Comparison of ENCODE assay signal across 1 cellular context in the genomic region with DNA sequence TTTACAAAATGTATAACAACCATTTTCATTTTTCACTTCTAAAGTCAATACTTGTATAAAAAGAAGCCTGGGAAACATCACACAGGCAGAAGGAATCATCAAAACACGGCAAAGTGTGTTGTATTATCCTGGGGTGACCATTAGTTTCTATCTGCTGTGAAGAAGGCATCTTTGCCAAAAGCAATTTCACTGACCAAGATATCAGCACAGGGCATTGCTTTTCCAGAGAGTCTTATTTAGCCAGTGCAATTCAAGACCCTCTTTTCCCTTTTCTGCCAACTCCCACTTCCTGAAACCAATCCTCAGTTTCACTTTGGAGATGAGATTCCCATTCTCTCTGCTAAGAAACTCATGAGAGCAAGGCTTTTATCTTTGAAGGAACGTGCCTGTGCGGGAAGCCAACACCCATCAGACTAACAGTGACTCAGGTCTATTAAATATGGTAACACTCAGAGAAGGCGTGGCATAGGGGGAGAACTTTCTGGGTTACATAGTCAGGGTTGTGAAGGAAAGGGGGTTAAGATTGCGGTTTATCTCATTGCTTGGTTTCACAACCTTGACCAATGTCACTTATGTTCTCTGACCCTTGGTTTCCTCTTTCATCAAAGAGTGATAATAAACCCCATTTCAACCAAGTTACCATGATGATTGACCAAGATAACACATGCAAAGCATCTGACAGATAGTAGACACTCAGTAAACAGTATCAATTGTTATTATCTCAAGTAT.
A peak's percentile ranks its signal among the peaks of the same experiment; 100 is the strongest.
TF ChIP-seq lines count a peak whose summit lies in the region.

No MANE protein-coding gene starts in this region.

TF ChIP-seq in K562, 482 proteins besides CTCF, POLR2A, EP300 and RAD21 (continued from another document and continues in another):
- TF ChIP-seq, protein P1, sequence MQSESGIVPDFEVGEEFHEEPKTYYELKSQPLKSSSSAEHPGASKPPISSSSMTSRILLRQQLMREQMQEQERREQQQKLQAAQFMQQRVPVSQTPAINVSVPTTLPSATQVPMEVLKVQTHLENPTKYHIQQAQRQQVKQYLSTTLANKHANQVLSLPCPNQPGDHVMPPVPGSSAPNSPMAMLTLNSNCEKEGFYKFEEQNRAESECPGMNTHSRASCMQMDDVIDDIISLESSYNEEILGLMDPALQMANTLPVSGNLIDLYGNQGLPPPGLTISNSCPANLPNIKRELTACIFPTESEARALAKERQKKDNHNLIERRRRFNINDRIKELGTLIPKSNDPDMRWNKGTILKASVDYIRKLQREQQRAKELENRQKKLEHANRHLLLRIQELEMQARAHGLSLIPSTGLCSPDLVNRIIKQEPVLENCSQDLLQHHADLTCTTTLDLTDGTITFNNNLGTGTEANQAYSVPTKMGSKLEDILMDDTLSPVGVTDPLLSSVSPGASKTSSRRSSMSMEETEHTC (IDR thresholded peaks at IDR 0.05) = no peak
- no peak for TF ChIP-seq RBM15 (IDR thresholded peaks at IDR 0.05; ENCODE audit: insufficient read depth, low read length)
- TF ChIP-seq, protein P2, sequence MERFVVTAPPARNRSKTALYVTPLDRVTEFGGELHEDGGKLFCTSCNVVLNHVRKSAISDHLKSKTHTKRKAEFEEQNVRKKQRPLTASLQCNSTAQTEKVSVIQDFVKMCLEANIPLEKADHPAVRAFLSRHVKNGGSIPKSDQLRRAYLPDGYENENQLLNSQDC (CRISPR knock-in tag; IDR thresholded peaks at IDR 0.05) = no peak
- TF ChIP-seq MAZ (CRISPR knock-in tag; conservative IDR thresholded peaks at IDR 0.05 in 1 of 2, IDR thresholded peaks at IDR 0.05 in 1 of 2) = no peak
- peak; percentile 78 for TF ChIP-seq HDAC2 (IDR thresholded peaks at IDR 0.05)
- TF ChIP-seq, protein P3, sequence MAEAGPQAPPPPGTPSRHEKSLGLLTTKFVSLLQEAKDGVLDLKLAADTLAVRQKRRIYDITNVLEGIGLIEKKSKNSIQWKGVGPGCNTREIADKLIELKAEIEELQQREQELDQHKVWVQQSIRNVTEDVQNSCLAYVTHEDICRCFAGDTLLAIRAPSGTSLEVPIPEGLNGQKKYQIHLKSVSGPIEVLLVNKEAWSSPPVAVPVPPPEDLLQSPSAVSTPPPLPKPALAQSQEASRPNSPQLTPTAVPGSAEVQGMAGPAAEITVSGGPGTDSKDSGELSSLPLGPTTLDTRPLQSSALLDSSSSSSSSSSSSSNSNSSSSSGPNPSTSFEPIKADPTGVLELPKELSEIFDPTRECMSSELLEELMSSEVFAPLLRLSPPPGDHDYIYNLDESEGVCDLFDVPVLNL (CRISPR knock-in tag; IDR thresholded peaks at IDR 0.05; ENCODE audit: low read depth) = no peak
- TF ChIP-seq HDAC8 (tag; IDR thresholded peaks at IDR 0.05) = no peak
- TF ChIP-seq, protein P4, sequence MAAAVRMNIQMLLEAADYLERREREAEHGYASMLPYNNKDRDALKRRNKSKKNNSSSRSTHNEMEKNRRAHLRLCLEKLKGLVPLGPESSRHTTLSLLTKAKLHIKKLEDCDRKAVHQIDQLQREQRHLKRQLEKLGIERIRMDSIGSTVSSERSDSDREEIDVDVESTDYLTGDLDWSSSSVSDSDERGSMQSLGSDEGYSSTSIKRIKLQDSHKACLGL (CRISPR knock-in tag; IDR thresholded peaks at IDR 0.05; ENCODE audit: borderline replicate concordance, poor library complexity, severe bottlenecking) = no peak
- 0 out of 2 replicates have a peak, but pooled peaks have one; percentile 31 for TF ChIP-seq MBD2 (IDR thresholded peaks at IDR 0.05; ENCODE audit: borderline replicate concordance, low read depth)
- TF ChIP-seq, protein P5, sequence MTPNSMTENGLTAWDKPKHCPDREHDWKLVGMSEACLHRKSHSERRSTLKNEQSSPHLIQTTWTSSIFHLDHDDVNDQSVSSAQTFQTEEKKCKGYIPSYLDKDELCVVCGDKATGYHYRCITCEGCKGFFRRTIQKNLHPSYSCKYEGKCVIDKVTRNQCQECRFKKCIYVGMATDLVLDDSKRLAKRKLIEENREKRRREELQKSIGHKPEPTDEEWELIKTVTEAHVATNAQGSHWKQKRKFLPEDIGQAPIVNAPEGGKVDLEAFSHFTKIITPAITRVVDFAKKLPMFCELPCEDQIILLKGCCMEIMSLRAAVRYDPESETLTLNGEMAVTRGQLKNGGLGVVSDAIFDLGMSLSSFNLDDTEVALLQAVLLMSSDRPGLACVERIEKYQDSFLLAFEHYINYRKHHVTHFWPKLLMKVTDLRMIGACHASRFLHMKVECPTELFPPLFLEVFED (CRISPR knock-in tag; conservative IDR thresholded peaks at IDR 0.05) = no peak
- no peak for TF ChIP-seq HCFC1 (IDR thresholded peaks at IDR 0.05; ENCODE audit: low read depth, low read length)
- TF ChIP-seq, protein P6, sequence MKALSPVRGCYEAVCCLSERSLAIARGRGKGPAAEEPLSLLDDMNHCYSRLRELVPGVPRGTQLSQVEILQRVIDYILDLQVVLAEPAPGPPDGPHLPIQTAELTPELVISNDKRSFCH (CRISPR knock-in tag; IDR thresholded peaks at IDR 0.05) = no peak
- TF ChIP-seq, protein P6 (tag; IDR thresholded peaks at IDR 0.05) = 0 out of 2 replicates have a peak, but pooled peaks have one; percentile 35
- TF ChIP-seq, protein P7, sequence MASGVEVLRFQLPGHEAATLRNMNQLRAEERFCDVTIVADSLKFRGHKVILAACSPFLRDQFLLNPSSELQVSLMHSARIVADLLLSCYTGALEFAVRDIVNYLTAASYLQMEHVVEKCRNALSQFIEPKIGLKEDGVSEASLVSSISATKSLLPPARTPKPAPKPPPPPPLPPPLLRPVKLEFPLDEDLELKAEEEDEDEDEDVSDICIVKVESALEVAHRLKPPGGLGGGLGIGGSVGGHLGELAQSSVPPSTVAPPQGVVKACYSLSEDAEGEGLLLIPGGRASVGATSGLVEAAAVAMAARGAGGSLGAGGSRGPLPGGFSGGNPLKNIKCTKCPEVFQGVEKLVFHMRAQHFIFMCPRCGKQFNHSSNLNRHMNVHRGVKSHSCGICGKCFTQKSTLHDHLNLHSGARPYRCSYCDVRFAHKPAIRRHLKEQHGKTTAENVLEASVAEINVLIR (CRISPR knock-in tag; IDR thresholded peaks at IDR 0.05) = no peak
- TF ChIP-seq, protein P8, sequence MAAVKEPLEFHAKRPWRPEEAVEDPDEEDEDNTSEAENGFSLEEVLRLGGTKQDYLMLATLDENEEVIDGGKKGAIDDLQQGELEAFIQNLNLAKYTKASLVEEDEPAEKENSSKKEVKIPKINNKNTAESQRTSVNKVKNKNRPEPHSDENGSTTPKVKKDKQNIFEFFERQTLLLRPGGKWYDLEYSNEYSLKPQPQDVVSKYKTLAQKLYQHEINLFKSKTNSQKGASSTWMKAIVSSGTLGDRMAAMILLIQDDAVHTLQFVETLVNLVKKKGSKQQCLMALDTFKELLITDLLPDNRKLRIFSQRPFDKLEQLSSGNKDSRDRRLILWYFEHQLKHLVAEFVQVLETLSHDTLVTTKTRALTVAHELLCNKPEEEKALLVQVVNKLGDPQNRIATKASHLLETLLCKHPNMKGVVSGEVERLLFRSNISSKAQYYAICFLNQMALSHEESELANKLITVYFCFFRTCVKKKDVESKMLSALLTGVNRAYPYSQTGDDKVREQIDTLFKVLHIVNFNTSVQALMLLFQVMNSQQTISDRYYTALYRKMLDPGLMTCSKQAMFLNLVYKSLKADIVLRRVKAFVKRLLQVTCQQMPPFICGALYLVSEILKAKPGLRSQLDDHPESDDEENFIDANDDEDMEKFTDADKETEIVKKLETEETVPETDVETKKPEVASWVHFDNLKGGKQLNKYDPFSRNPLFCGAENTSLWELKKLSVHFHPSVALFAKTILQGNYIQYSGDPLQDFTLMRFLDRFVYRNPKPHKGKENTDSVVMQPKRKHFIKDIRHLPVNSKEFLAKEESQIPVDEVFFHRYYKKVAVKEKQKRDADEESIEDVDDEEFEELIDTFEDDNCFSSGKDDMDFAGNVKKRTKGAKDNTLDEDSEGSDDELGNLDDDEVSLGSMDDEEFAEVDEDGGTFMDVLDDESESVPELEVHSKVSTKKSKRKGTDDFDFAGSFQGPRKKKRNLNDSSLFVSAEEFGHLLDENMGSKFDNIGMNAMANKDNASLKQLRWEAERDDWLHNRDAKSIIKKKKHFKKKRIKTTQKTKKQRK (IDR thresholded peaks at IDR 0.05; ENCODE audit: borderline replicate concordance, low read depth, low read length) = no peak
- no peak for TF ChIP-seq SIX5 (IDR thresholded peaks at IDR 0.05; ENCODE audit: borderline replicate concordance in 1 of 2, insufficient read depth in 1 of 2, low read depth in 1 of 2, low read length in 2 of 2)
- TF ChIP-seq, protein P9, sequence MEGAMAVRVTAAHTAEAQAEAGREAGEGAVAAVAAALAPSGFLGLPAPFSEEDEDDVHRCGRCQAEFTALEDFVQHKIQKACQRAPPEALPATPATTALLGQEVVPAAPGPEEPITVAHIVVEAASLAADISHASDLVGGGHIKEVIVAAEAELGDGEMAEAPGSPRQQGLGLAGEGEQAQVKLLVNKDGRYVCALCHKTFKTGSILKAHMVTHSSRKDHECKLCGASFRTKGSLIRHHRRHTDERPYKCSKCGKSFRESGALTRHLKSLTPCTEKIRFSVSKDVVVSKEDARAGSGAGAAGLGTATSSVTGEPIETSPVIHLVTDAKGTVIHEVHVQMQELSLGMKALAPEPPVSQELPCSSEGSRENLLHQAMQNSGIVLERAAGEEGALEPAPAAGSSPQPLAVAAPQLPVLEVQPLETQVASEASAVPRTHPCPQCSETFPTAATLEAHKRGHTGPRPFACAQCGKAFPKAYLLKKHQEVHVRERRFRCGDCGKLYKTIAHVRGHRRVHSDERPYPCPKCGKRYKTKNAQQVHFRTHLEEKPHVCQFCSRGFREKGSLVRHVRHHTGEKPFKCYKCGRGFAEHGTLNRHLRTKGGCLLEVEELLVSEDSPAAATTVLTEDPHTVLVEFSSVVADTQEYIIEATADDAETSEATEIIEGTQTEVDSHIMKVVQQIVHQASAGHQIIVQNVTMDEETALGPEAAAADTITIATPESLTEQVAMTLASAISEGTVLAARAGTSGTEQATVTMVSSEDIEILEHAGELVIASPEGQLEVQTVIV (CRISPR knock-in tag; IDR thresholded peaks at IDR 0.05; ENCODE audit: borderline replicate concordance) = no peak
- TF ChIP-seq, protein P10, sequence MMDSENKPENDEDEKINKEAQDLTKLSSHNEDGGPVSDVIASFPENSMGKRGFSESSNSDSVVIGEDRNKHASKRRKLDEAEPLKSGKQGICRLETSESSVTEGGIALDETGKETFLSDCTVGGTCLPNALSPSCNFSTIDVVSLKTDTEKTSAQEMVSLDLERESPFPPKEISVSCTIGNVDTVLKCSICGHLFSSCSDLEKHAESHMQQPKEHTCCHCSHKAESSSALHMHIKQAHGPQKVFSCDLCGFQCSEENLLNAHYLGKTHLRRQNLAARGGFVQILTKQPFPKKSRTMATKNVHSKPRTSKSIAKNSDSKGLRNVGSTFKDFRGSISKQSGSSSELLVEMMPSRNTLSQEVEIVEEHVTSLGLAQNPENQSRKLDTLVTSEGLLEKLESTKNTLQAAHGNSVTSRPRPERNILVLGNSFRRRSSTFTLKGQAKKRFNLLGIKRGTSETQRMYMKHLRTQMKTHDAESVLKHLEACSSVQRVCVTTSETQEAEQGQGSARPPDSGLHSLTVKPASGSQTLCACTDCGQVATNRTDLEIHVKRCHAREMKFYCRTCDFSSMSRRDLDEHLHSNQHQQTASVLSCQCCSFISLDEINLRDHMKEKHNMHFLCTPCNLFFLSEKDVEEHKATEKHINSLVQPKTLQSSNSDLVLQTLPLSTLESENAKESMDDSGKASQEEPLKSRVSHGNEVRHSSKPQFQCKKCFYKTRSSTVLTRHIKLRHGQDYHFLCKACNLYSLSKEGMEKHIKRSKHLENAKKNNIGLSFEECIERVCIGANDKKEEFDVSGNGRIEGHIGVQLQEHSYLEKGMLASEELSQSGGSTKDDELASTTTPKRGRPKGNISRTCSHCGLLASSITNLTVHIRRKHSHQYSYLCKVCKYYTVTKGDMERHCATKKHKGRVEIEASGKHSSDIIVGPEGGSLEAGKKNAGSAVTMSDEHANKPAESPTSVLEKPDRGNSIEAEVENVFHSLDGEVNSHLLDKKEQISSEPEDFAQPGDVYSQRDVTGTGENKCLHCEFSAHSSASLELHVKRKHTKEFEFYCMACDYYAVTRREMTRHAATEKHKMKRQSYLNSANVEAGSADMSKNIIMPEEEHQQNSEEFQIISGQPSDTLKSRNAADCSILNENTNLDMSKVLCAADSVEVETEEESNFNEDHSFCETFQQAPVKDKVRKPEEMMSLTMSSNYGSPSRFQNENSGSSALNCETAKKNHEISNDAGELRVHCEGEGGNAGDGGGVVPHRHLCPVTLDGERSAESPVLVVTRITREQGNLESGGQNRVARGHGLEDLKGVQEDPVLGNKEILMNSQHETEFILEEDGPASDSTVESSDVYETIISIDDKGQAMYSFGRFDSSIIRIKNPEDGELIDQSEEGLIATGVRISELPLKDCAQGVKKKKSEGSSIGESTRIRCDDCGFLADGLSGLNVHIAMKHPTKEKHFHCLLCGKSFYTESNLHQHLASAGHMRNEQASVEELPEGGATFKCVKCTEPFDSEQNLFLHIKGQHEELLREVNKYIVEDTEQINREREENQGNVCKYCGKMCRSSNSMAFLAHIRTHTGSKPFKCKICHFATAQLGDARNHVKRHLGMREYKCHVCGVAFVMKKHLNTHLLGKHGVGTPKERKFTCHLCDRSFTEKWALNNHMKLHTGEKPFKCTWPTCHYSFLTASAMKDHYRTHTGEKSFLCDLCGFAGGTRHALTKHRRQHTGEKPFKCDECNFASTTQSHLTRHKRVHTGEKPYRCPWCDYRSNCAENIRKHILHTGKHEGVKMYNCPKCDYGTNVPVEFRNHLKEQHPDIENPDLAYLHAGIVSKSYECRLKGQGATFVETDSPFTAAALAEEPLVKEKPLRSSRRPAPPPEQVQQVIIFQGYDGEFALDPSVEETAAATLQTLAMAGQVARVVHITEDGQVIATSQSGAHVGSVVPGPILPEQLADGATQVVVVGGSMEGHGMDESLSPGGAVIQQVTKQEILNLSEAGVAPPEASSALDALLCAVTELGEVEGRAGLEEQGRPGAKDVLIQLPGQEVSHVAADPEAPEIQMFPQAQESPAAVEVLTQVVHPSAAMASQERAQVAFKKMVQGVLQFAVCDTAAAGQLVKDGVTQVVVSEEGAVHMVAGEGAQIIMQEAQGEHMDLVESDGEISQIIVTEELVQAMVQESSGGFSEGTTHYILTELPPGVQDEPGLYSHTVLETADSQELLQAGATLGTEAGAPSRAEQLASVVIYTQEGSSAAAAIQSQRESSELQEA (IDR thresholded peaks at IDR 0.05; ENCODE audit: low read depth) = no peak
- no peak for TF ChIP-seq KLF13 (tag; IDR thresholded peaks at IDR 0.05; ENCODE audit: borderline replicate concordance, low read depth)
- peak; percentile 66; the same call in 1 of the 2 replicates for TF ChIP-seq SMARCA4 (IDR thresholded peaks at IDR 0.05)
- peak; percentile 54; the same call in 1 of the 2 replicates for TF ChIP-seq MAFK (IDR thresholded peaks at IDR 0.05; ENCODE audit: low read length)
- TF ChIP-seq OTX1 (CRISPR knock-in tag; IDR thresholded peaks at IDR 0.05) = no peak
- TF ChIP-seq, protein P11, sequence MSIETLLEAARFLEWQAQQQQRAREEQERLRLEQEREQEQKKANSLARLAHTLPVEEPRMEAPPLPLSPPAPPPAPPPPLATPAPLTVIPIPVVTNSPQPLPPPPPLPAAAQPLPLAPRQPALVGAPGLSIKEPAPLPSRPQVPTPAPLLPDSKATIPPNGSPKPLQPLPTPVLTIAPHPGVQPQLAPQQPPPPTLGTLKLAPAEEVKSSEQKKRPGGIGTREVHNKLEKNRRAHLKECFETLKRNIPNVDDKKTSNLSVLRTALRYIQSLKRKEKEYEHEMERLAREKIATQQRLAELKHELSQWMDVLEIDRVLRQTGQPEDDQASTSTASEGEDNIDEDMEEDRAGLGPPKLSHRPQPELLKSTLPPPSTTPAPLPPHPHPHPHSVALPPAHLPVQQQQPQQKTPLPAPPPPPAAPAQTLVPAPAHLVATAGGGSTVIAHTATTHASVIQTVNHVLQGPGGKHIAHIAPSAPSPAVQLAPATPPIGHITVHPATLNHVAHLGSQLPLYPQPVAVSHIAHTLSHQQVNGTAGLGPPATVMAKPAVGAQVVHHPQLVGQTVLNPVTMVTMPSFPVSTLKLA (conservative IDR thresholded peaks at IDR 0.05) = no peak; a peak in 1 of 4 replicates
- no peak for TF ChIP-seq SAFB (IDR thresholded peaks at IDR 0.05; ENCODE audit: borderline replicate concordance, low read depth, low read length)
- TF ChIP-seq COPS2 (conservative IDR thresholded peaks at IDR 0.05) = no peak
